9 cellular contexts compared by ENCODE assay signal in the genomic region with DNA sequence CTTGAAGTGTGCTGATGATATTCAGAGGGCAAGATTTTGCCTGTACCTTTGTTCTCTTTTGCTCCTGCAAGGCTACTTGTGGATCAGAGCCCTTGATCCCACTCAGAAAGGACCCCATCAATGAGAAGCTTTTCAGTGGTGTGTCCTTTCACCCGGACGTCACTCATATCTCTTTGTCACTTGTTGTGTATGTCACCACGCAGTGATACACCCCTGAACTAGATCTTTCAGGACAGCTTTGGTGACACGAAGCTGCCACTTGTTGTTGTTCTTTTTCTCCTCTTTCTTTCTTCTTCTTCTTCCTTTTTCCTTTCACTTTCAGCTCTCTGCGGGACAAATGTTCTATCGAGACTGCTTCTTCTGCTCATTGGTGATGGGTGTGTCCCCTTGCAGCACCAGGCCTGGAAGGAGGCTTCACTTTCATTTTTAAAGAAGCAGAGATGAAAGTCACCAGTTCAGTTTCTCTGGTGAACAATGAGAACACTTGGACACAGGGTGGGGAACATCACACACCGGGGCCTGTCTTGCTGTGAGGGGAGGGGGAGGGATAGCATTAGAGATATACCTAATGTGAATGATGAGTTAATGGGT.
DNase-seq lines count a peak whose midpoint lies in the region; ATAC-seq, FAIRE-seq and TF ChIP-seq lines count a peak whose summit lies in the region.
"Had no signal": no experiment of that assay in that cellular context is flagged by ENCODE, and none has a peak within 500 bp of the region (broad histone marks: within the 10 kb centered on the region; RNA-seq: fewer than 3 reads in every experiment).

No MANE protein-coding gene starts in this region.

- peaks cover 0 to 2% of the 10 kb centered on the region in 2 donors for H3K9me3 ChIP-seq in lung (ENCODE audit: control insufficient read depth in 2 of 2, insufficient read depth in 1 of 2, low read length in 1 of 2)

- no peaks in the 10 kb centered on the region for H3K27me3 ChIP-seq in lung (ENCODE audit: control insufficient read depth, insufficient read depth)

- peaks cover 14% of the 10 kb centered on the region for H3K36me3 Mint-ChIP-seq in activated CD4-positive, alpha-beta memory T cell treated with anti-CD3 and anti-CD28 coated beads, Interleukin-2, amount 10 ng/mL, durations not matched to agents 7 days and 5 days (ENCODE audit: low read depth)

- H3K27me3 Mint-ChIP-seq in activated CD4-positive, alpha-beta memory T cell treated with anti-CD3 and anti-CD28 coated beads, Interleukin-2, amount 10 ng/mL, durations not matched to agents 7 days and 5 days: no peaks in the 10 kb centered on the region

- TF ChIP-seq CTCF in lung (IDR thresholded peaks at IDR 0.05; ENCODE audit: control extremely low read depth, extremely low read depth): no peak

- peak; percentile 14 for DNase-seq in stimulated activated CD4-positive, alpha-beta T cell treated with anti-CD3 and anti-CD28 coated beads, Interleukin-4, amount 100 ng/mL, for 1 hour
- DNase-seq in stimulated activated CD4-positive, alpha-beta T cell treated with anti-CD3 and anti-CD28 coated beads, Interleukin-12 subunit alpha, Interleukin-12 subunit beta, amount 100 ng/mL, for 4 hours: no peak
- peak; percentile 35 for DNase-seq in activated CD4-positive, alpha-beta memory T cell treated with anti-CD3 and anti-CD28 coated beads, Interleukin-2, amount 10 ng/mL, durations not matched to agents 7 days and 5 days
- no peak for DNase-seq in lung (ENCODE audit: low spot score)
- no peak for DNase-seq in HTR-8/SVneo (ENCODE audit: insufficient read length, low spot score)
- DNase-seq in NCI-H82 (lab: John Stamatoyannopoulos, UW): no peak
- DNase-seq in NCI-H2196 (lab: John Stamatoyannopoulos, UW; ENCODE audit: unreplicated experiment): no peak

- ATAC-seq in HG03135 (IDR thresholded peaks at IDR 0.05; ENCODE audit: unreplicated experiment) (peak; percentile 92), lung (ENCODE audit: insufficient read depth, low FRiP score) (peak; percentile 58)

- FAIRE-seq in HTR-8/SVneo (lab: Jason Lieb, UNC): no peak
- FAIRE-seq: G401.6 had no signal

- H3K4me3 Mint-ChIP-seq in activated CD4-positive, alpha-beta memory T cell treated with anti-CD3 and anti-CD28 coated beads, Interleukin-2, amount 10 ng/mL, durations not matched to agents 7 days and 5 days: peak overlapping the region; percentile 70

- peak overlapping the region; percentile 95 for H3K27ac Mint-ChIP-seq in activated CD4-positive, alpha-beta memory T cell treated with anti-CD3 and anti-CD28 coated beads, Interleukin-2, amount 10 ng/mL, durations not matched to agents 7 days and 5 days

- peaks cover 2 to 5% of the 10 kb centered on the region in 2 donors for H3K4me1 ChIP-seq in lung (ENCODE audit: control insufficient read depth in 2 of 2, insufficient read depth in 2 of 2, low read length in 2 of 2)

- POLR2A ChIA-PET in activated CD4-positive, alpha-beta memory T cell treated with anti-CD3 and anti-CD28 coated beads, Interleukin-2, amount 10 ng/mL, durations not matched to agents 7 days and 5 days (lab: Charles Lee): no interaction called here

- H3K9me3 Mint-ChIP-seq in activated CD4-positive, alpha-beta memory T cell treated with anti-CD3 and anti-CD28 coated beads, Interleukin-2, amount 10 ng/mL, durations not matched to agents 7 days and 5 days: no peaks in the 10 kb centered on the region

- peak overlapping the region in 1 of 2 donors; percentile 67 for H3K27ac ChIP-seq in lung (ENCODE audit: low read depth in 1 of 2, low read length in 1 of 2)

- H3K4me1 Mint-ChIP-seq in activated CD4-positive, alpha-beta memory T cell treated with anti-CD3 and anti-CD28 coated beads, Interleukin-2, amount 10 ng/mL, durations not matched to agents 7 days and 5 days: peaks cover 30% of the 10 kb centered on the region

- H3K36me3 ChIP-seq in lung (ENCODE audit: control insufficient read depth in 2 of 2, insufficient read depth in 2 of 2, low read length in 2 of 2): peaks cover 0 to 1% of the 10 kb centered on the region in 2 donors

- WGBS in lung, 2 donors: 26 to 37% methylated on average over 7 of the region's 7 CpGs

- CTCF ChIA-PET in activated CD4-positive, alpha-beta memory T cell treated with anti-CD3 and anti-CD28 coated beads, Interleukin-2, amount 10 ng/mL, durations not matched to agents 7 days and 5 days (lab: Charles Lee): no interaction called here

- H3K4me3 ChIP-seq in lung: no peak overlapping the region

Comparison
In these comparisons a context has a peak if more than half of its experiments do, and no peak if none do; other contexts are left out.
1. DNase-seq: peak in stimulated activated CD4-positive, alpha-beta T cell treated with anti-CD3 and anti-CD28 coated beads, Interleukin-4, amount 100 ng/mL, for 1 hour (single experiment) and activated CD4-positive, alpha-beta memory T cell treated with anti-CD3 and anti-CD28 coated beads, Interleukin-2, amount 10 ng/mL, durations not matched to agents 7 days and 5 days (single experiment); none in stimulated activated CD4-positive, alpha-beta T cell treated with anti-CD3 and anti-CD28 coated beads, Interleukin-12 subunit alpha, Interleukin-12 subunit beta, amount 100 ng/mL, for 4 hours (single experiment), lung (single experiment), HTR-8/SVneo (single experiment), NCI-H82 (single experiment) and NCI-H2196 (single experiment).